Comparison of ENCODE assay signal across 18 cellular contexts in genomic region chr2:67667054-67667908, GRCh38.
A peak's percentile ranks its signal among the peaks of the same experiment; 100 is the strongest.
DNase-seq lines count a peak whose midpoint lies in the region; ATAC-seq and TF ChIP-seq lines count a peak whose summit lies in the region.
"Had no signal": no experiment of that assay in that cellular context is flagged by ENCODE, and none has a peak within 500 bp of the region (broad histone marks: within the 10 kb centered on the region; RNA-seq: fewer than 3 reads in every experiment).

No MANE protein-coding gene starts in this region.

- no peaks in the 10 kb centered on the region for H3K9me3 ChIP-seq in skeletal muscle tissue (ENCODE audit: control insufficient read depth in 3 of 3, low read length in 3 of 3)
- H3K9me3 ChIP-seq: SJSA1 had no signal

- H3K36me3 ChIP-seq in skeletal muscle tissue (ENCODE audit: control insufficient read depth in 3 of 3, insufficient read depth in 3 of 3, low read length in 3 of 3) = no peaks in the 10 kb centered on the region
- H3K36me3 ChIP-seq: SJSA1 had no signal

- peak overlapping the region in 1 of 3 donors; percentile 57 for H3K9ac ChIP-seq in skeletal muscle tissue (ENCODE audit: low read depth in 1 of 3, low read length in 3 of 3)

- H3K4me1 ChIP-seq in skeletal muscle tissue (ENCODE audit: control insufficient read depth in 3 of 3, insufficient read depth in 3 of 3, low read length in 3 of 3) = peaks cover 24 to 45% (median 39%) of the 10 kb centered on the region in 3 donors
- H3K4me1 ChIP-seq: SJSA1 had no signal

- no peak for TF ChIP-seq CTCF in fibroblast of the aortic adventitia (IDR thresholded peaks at IDR 0.05; ENCODE audit: insufficient read depth, low read length)
- no peak for TF ChIP-seq CTCF in GM10266 (IDR thresholded peaks at IDR 0.05; ENCODE audit: control insufficient read depth, insufficient read depth, low read depth, missing control alignments)

- DNase-seq in HCEC 1CT (peak; percentile 6), fibroblast of the aortic adventitia (ENCODE audit: low read depth) (peak; percentile 46), kidney glomerular epithelial cell (lab: John Stamatoyannopoulos, UW) (no peak), GM10266 (ENCODE audit: extremely low spot score) (no peak), caudate nucleus (lab: John Stamatoyannopoulos, UW) (no peak)
- DNase-seq: ACHN; CD8-positive, alpha-beta T cell; NCI-H1105 treated with DMSO at 0.1 percent for 48 hours; NCI-H1930; NCI-H524 treated with DMSO at 0.1 percent for 48 hours; NK-92 treated with Interleukin-12 subunit alpha and Interleukin-12 subunit beta, amount 100 ng/mL, for 24 hours; OCI-M1 had no signal

- ATAC-seq in SK-N-SH treated with all-trans-retinoic acid at 6 μM for 48 hours (no peak), HG03175 (IDR thresholded peaks at IDR 0.05; ENCODE audit: unreplicated experiment) (no peak)
- ATAC-seq: CD8-positive, alpha-beta T cell; HepG2 had no signal

- H3K4me3 ChIP-seq in fibroblast of the aortic adventitia (ENCODE audit: low read depth, low read length) (no peak overlapping the region), skeletal muscle tissue (ENCODE audit: low read length in 3 of 3) (no peak overlapping the region)
- H3K4me3 ChIP-seq: SJSA1 had no signal

- H3K27me3 ChIP-seq in skeletal muscle tissue (ENCODE audit: control insufficient read depth in 3 of 3, insufficient read depth in 3 of 3, low read length in 3 of 3) = no peaks in the 10 kb centered on the region
- H3K27me3 ChIP-seq: SJSA1 had no signal

- H3K27ac ChIP-seq in skeletal muscle tissue (ENCODE audit: low read depth, low read length) (peak overlapping the region; percentile 58), caudate nucleus (ENCODE audit: low read depth, low read length) (no peak overlapping the region)
- H3K27ac ChIP-seq: RWPE1, SJSA1 had no signal

TF ChIP-seq in SK-N-SH treated with all-trans-retinoic acid at 6 μM for 48 hours, 23 proteins besides CTCF, POLR2A, EP300 and RAD21:
- TF ChIP-seq RARB (CRISPR knock-in tag; IDR thresholded peaks at IDR 0.05) (no peak), PATZ1 (CRISPR knock-in tag; IDR thresholded peaks at IDR 0.05; ENCODE audit: borderline replicate concordance) (no peak), ZNF70 (CRISPR knock-in tag; IDR thresholded peaks at IDR 0.05) (peak; percentile 17; the same call in 1 of the 2 replicates), OSR1 (CRISPR knock-in tag; IDR thresholded peaks at IDR 0.05) (no peak), CSDC2 (CRISPR knock-in tag; IDR thresholded peaks at IDR 0.05) (no peak), PPARA (CRISPR knock-in tag; IDR thresholded peaks at IDR 0.05; ENCODE audit: borderline replicate concordance) (no peak), GLIS3 (CRISPR knock-in tag; IDR thresholded peaks at IDR 0.05) (no peak), ZC3H10 (CRISPR knock-in tag; IDR thresholded peaks at IDR 0.05) (no peak)

Comparison
In these comparisons a context has a peak if more than half of its experiments do, and no peak if none do; other contexts are left out.
1. DNase-seq: peak in HCEC 1CT (single experiment) and fibroblast of the aortic adventitia (single experiment); none in kidney glomerular epithelial cell (single experiment), GM10266 (single experiment) and caudate nucleus (0 of 61).